In the genomic region with DNA sequence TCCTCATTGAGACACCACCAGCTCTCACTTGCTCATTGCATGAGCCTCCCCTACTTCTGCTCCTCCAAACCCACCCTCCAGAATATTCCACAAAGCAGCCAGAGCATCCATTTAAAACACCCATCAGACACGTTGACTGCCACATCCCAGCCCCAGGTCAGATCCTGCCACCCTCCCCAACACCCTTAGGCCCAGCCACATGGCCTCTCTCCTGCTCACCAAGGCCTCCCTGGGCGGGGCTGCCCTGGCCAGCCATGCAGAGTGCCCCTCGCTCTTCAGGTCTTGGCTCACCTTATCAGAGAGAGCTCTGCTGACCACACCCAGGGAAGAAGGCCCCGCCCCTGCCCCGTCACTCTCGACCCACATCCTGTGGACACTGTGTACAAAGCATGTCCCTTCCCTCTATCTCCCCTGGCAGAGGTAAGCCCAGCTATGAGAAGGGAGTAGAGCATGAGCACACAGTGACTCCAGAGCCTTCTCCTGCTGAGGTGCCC, we compare ENCODE assay signal across 11 cellular contexts.
DNase-seq lines count a peak whose midpoint lies in the region; ATAC-seq and TF ChIP-seq lines count a peak whose summit lies in the region.
"Had no signal": no experiment of that assay in that cellular context is flagged by ENCODE, and none has a peak within 500 bp of the region (broad histone marks: within the 10 kb centered on the region; RNA-seq: fewer than 3 reads in every experiment).

No MANE protein-coding gene starts in this region.

- 62% methylated on average over 6 of the region's 6 CpGs; no CpG with 5 or more reads in 1 of the 2 donors for WGBS in transverse colon (ENCODE audit: low coverage in 1 of 2), 2 donors

- no peak for ATAC-seq in activated naive CD8-positive, alpha-beta T cell treated with anti-CD3 and anti-CD28 coated beads, Interleukin-2, amount 10 ng/mL, durations not matched to agents 7 days and 5 days (ENCODE audit: low read depth)

- POLR2A ChIA-PET in activated naive CD8-positive, alpha-beta T cell treated with anti-CD3 and anti-CD28 coated beads, Interleukin-2, amount 10 ng/mL, durations not matched to agents 7 days and 5 days (lab: Charles Lee) = no interaction called here
- POLR2A ChIA-PET in activated CD4-positive, alpha-beta memory T cell treated with anti-CD3 and anti-CD28 coated beads, Interleukin-2, amount 10 ng/mL, durations not matched to agents 7 days and 5 days (lab: Charles Lee) = no interaction called here
- POLR2A ChIA-PET in HEK293T (lab: Yijun Ruan, JAX) = no interaction called here

- in situ Hi-C loops in transverse colon (cut with MboI; ENCODE audit: low pct_ligation_motif_present in 1 of 4, low pct_unique_long_range_greater_than_20kb in 1 of 4, low sequenced_read_pairs in 3 of 4) = no loop called here

- H3K4me1 ChIP-seq in transverse colon = peaks cover 17 to 55% (median 40%) of the 10 kb centered on the region in 4 donors

- no peaks in the 10 kb centered on the region for H3K36me3 Mint-ChIP-seq in activated naive CD8-positive, alpha-beta T cell treated with anti-CD3 and anti-CD28 coated beads, Interleukin-2, amount 10 ng/mL, durations not matched to agents 7 days and 5 days
- H3K36me3 Mint-ChIP-seq in activated naive CD8-positive, alpha-beta T cell treated with anti-CD3 and anti-CD28 coated beads for 36 hours = peaks cover 5% of the 10 kb centered on the region
- no peaks in the 10 kb centered on the region for H3K36me3 Mint-ChIP-seq in activated CD4-positive, alpha-beta memory T cell treated with anti-CD3 and anti-CD28 coated beads, Interleukin-2, amount 10 ng/mL, durations not matched to agents 7 days and 5 days (ENCODE audit: low read depth)

- peak overlapping the region; percentile 1 to 57 (median 28) for H3K27ac ChIP-seq in transverse colon
- H3K27ac ChIP-seq: uterus had no signal

- H3K9me3 Mint-ChIP-seq in activated naive CD8-positive, alpha-beta T cell treated with anti-CD3 and anti-CD28 coated beads, Interleukin-2, amount 10 ng/mL, durations not matched to agents 7 days and 5 days = no peaks in the 10 kb centered on the region
- no peaks in the 10 kb centered on the region for H3K9me3 Mint-ChIP-seq in activated naive CD8-positive, alpha-beta T cell treated with anti-CD3 and anti-CD28 coated beads for 36 hours
- H3K9me3 Mint-ChIP-seq in activated CD4-positive, alpha-beta memory T cell treated with anti-CD3 and anti-CD28 coated beads, Interleukin-2, amount 10 ng/mL, durations not matched to agents 7 days and 5 days = no peaks in the 10 kb centered on the region

- intact Hi-C loops in transverse colon (cut with DNase I; ENCODE audit: low total_unique reads) = no loop called here

- H3K4me3 ChIP-seq in transverse colon = no peak overlapping the region
- H3K4me3 ChIP-seq: adrenal gland, uterus had no signal

- H3K27ac Mint-ChIP-seq in activated naive CD8-positive, alpha-beta T cell treated with anti-CD3 and anti-CD28 coated beads, Interleukin-2, amount 10 ng/mL, durations not matched to agents 7 days and 5 days = no peak overlapping the region
- H3K27ac Mint-ChIP-seq in activated naive CD8-positive, alpha-beta T cell treated with anti-CD3 and anti-CD28 coated beads for 36 hours = no peak overlapping the region
- H3K27ac Mint-ChIP-seq in activated CD4-positive, alpha-beta memory T cell treated with anti-CD3 and anti-CD28 coated beads, Interleukin-2, amount 10 ng/mL, durations not matched to agents 7 days and 5 days = no peak overlapping the region

- H3K27me3 ChIP-seq in transverse colon = no peaks in the 10 kb centered on the region
- H3K27me3 ChIP-seq: adrenal gland, uterus had no signal

- no peaks in the 10 kb centered on the region for H3K9me3 ChIP-seq in transverse colon
- H3K9me3 ChIP-seq: adrenal gland, uterus had no signal

- TF ChIP-seq POLR2A in transverse colon (IDR thresholded peaks at IDR 0.05) = peak; percentile 41

- no peak for TF ChIP-seq EP300 in transverse colon (IDR thresholded peaks at IDR 0.05; ENCODE audit: low read depth)

- H3K36me3 ChIP-seq in transverse colon = no peaks in the 10 kb centered on the region
- H3K36me3 ChIP-seq: adrenal gland, uterus had no signal

- CTCF ChIA-PET in activated CD4-positive, alpha-beta memory T cell treated with anti-CD3 and anti-CD28 coated beads, Interleukin-2, amount 10 ng/mL, durations not matched to agents 7 days and 5 days (lab: Charles Lee) = interaction anchor here (1.0 kb wide), 1 partner anchor 40 kb away, joined by 3 read pairs; no protein-coding TSS in a partner anchor
- CTCF ChIA-PET in HEK293T (lab: Yijun Ruan, JAX) = interaction anchor here (0.6 kb wide), 1 partner anchor 176 kb away, joined by 6 read pairs; no protein-coding TSS in a partner anchor

- H3K27me3 Mint-ChIP-seq in activated naive CD8-positive, alpha-beta T cell treated with anti-CD3 and anti-CD28 coated beads, Interleukin-2, amount 10 ng/mL, durations not matched to agents 7 days and 5 days = no peaks in the 10 kb centered on the region
- H3K27me3 Mint-ChIP-seq in activated naive CD8-positive, alpha-beta T cell treated with anti-CD3 and anti-CD28 coated beads for 36 hours = no peaks in the 10 kb centered on the region
- H3K27me3 Mint-ChIP-seq in activated CD4-positive, alpha-beta memory T cell treated with anti-CD3 and anti-CD28 coated beads, Interleukin-2, amount 10 ng/mL, durations not matched to agents 7 days and 5 days = no peaks in the 10 kb centered on the region

- no peak for TF ChIP-seq CTCF in transverse colon (IDR thresholded peaks at IDR 0.05)

- peak; percentile 35 for DNase-seq in activated naive CD8-positive, alpha-beta T cell treated with anti-CD3 and anti-CD28 coated beads, Interleukin-2, amount 10 ng/mL, durations not matched to agents 7 days and 5 days
- no peak for DNase-seq in activated naive CD8-positive, alpha-beta T cell treated with anti-CD3 and anti-CD28 coated beads for 36 hours
- DNase-seq in activated CD4-positive, alpha-beta memory T cell treated with anti-CD3 and anti-CD28 coated beads, Interleukin-2, amount 10 ng/mL, durations not matched to agents 7 days and 5 days = peak; percentile 59
- DNase-seq in kidney tubule cell (ENCODE audit: low spot score) (peak; percentile 55), transverse colon (peak; percentile 89), H4 (ENCODE audit: low spot score) (no peak), HK-2 (ENCODE audit: unreplicated experiment) (no peak), HEK293T (ENCODE audit: extremely low spot score) (no peak)
- DNase-seq: kidney glomerular epithelial cell had no signal

- H3K4me3 Mint-ChIP-seq in activated naive CD8-positive, alpha-beta T cell treated with anti-CD3 and anti-CD28 coated beads, Interleukin-2, amount 10 ng/mL, durations not matched to agents 7 days and 5 days = no peak overlapping the region
- H3K4me3 Mint-ChIP-seq in activated naive CD8-positive, alpha-beta T cell treated with anti-CD3 and anti-CD28 coated beads for 36 hours = no peak overlapping the region
- H3K4me3 Mint-ChIP-seq in activated CD4-positive, alpha-beta memory T cell treated with anti-CD3 and anti-CD28 coated beads, Interleukin-2, amount 10 ng/mL, durations not matched to agents 7 days and 5 days = no peak overlapping the region

- H3K4me1 Mint-ChIP-seq in activated naive CD8-positive, alpha-beta T cell treated with anti-CD3 and anti-CD28 coated beads, Interleukin-2, amount 10 ng/mL, durations not matched to agents 7 days and 5 days = peaks cover 8% of the 10 kb centered on the region
- peaks cover 18% of the 10 kb centered on the region for H3K4me1 Mint-ChIP-seq in activated naive CD8-positive, alpha-beta T cell treated with anti-CD3 and anti-CD28 coated beads for 36 hours
- peaks cover 15% of the 10 kb centered on the region for H3K4me1 Mint-ChIP-seq in activated CD4-positive, alpha-beta memory T cell treated with anti-CD3 and anti-CD28 coated beads, Interleukin-2, amount 10 ng/mL, durations not matched to agents 7 days and 5 days

TF ChIP-seq in HEK293T, 16 proteins besides CTCF, POLR2A, EP300 and RAD21:
- TF ChIP-seq CTBP1 (IDR thresholded peaks at IDR 0.05; ENCODE audit: borderline replicate concordance) (no peak), LEF1 (IDR thresholded peaks at IDR 0.05; ENCODE audit: borderline replicate concordance) (no peak), FOXM1 (IDR thresholded peaks at IDR 0.05; ENCODE audit: borderline replicate concordance) (no peak), SUZ12 (IDR thresholded peaks at IDR 0.05) (no peak), ARNT (IDR thresholded peaks at IDR 0.05) (no peak), TARDBP (IDR thresholded peaks at IDR 0.05) (no peak), SP1 (IDR thresholded peaks at IDR 0.05) (no peak), ZNF384 (IDR thresholded peaks at IDR 0.05) (no peak), FOXK2 (IDR thresholded peaks at IDR 0.05) (no peak), FOXA1 (IDR thresholded peaks at IDR 0.05) (no peak), HDGF (IDR thresholded peaks at IDR 0.05; ENCODE audit: borderline replicate concordance) (no peak), ELF4 (IDR thresholded peaks at IDR 0.05) (no peak), L3MBTL2 (conservative IDR thresholded peaks at IDR 0.05) (no peak), BHLHE40 (IDR thresholded peaks at IDR 0.05; ENCODE audit: borderline replicate concordance) (no peak), NFRKB (IDR thresholded peaks at IDR 0.05) (no peak)
- TF ChIP-seq, protein P1, sequence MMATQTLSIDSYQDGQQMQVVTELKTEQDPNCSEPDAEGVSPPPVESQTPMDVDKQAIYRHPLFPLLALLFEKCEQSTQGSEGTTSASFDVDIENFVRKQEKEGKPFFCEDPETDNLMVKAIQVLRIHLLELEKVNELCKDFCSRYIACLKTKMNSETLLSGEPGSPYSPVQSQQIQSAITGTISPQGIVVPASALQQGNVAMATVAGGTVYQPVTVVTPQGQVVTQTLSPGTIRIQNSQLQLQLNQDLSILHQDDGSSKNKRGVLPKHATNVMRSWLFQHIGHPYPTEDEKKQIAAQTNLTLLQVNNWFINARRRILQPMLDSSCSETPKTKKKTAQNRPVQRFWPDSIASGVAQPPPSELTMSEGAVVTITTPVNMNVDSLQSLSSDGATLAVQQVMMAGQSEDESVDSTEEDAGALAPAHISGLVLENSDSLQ (IDR thresholded peaks at IDR 0.05) = no peak

Comparison
In these comparisons a context has a peak if more than half of its experiments do, and no peak if none do; other contexts are left out.
1. DNase-seq: peak in activated naive CD8-positive, alpha-beta T cell treated with anti-CD3 and anti-CD28 coated beads, Interleukin-2, amount 10 ng/mL, durations not matched to agents 7 days and 5 days (single experiment), activated CD4-positive, alpha-beta memory T cell treated with anti-CD3 and anti-CD28 coated beads, Interleukin-2, amount 10 ng/mL, durations not matched to agents 7 days and 5 days (single experiment), kidney tubule cell (single experiment) and transverse colon (single experiment); none in activated naive CD8-positive, alpha-beta T cell treated with anti-CD3 and anti-CD28 coated beads for 36 hours (single experiment), H4 (single experiment), HK-2 (single experiment) and HEK293T (single experiment).